10 cellular contexts compared by ENCODE assay signal in the genomic region with DNA sequence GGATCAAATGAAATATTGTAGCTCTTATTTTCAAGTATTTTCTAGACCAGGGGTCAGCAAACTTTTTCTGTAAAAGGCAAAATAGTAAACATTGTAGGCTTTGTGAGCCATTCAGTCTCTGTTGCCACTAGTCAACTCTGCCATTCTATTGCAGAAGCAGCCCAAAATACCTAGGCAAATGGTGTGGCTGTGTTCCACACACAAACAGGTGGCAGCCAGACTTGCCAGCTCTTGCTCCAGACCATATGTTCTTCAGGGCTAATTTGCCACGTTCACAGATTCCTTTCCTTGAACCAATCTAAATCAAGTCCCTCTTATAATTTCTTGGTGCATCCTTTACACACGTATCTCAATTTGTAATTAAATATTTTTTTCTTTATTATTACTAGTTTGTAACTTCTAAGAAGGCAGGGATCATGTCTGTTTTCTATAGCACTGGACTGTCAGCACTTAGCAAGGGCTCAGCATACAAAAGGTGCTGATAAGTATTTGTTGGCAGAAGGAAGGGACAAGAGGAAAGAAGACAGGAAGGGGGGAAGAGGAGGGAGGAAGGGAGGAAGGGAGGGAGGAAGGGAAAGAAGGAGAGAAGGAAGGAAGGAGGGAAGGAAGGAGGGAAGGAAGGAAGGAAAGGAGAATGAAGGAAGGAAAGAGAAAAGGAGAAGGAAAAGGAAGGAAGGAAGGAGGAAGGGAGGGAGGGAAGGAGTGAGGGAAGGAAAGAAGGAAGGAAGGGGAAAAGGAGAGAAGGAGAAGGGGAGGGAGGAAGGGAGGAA.
DNase-seq lines count a peak whose midpoint lies in the region; ATAC-seq, FAIRE-seq and TF ChIP-seq lines count a peak whose summit lies in the region.
"Had no signal": no experiment of that assay in that cellular context is flagged by ENCODE, and none has a peak within 500 bp of the region (broad histone marks: within the 10 kb centered on the region; RNA-seq: fewer than 3 reads in every experiment).

No MANE protein-coding gene starts in this region.

- ATAC-seq in GM21390 (IDR thresholded peaks at IDR 0.05; ENCODE audit: unreplicated experiment) (peak; percentile 68), HG03432 (IDR thresholded peaks at IDR 0.05; ENCODE audit: unreplicated experiment) (peak; percentile 78), GM18505 (IDR thresholded peaks at IDR 0.05; ENCODE audit: unreplicated experiment) (no peak)
- no peak for ATAC-seq in activated T-helper 17 cell treated with anti-CD3 and anti-CD28 coated beads, Interleukin-2, amount 50 U/mL, for 72 hours (replicated peaks)

- H3K36me3 Mint-ChIP-seq in endothelial cell (ENCODE audit: low read depth, unreplicated experiment) = no peaks in the 10 kb centered on the region
- peaks cover 18% of the 10 kb centered on the region for H3K36me3 Mint-ChIP-seq in activated T-helper 17 cell treated with anti-CD3 and anti-CD28 coated beads, Interleukin-2, amount 50 U/mL, for 72 hours (ENCODE audit: low read depth)

- FAIRE-seq in GM12892 (lab: Jason Lieb, UNC) = peak; percentile 78

- H3K4me1 Mint-ChIP-seq in endothelial cell (ENCODE audit: unreplicated experiment) = peaks cover 19% of the 10 kb centered on the region
- peaks cover 10% of the 10 kb centered on the region for H3K4me1 Mint-ChIP-seq in activated T-helper 17 cell treated with anti-CD3 and anti-CD28 coated beads, Interleukin-2, amount 50 U/mL, for 72 hours

- H3K4me3 Mint-ChIP-seq in endothelial cell (ENCODE audit: unreplicated experiment) = no peak overlapping the region
- no peak overlapping the region for H3K4me3 Mint-ChIP-seq in activated T-helper 17 cell treated with anti-CD3 and anti-CD28 coated beads, Interleukin-2, amount 50 U/mL, for 72 hours

- H3K27me3 Mint-ChIP-seq in endothelial cell (ENCODE audit: unreplicated experiment) = peaks cover 3% of the 10 kb centered on the region
- no peaks in the 10 kb centered on the region for H3K27me3 Mint-ChIP-seq in activated T-helper 17 cell treated with anti-CD3 and anti-CD28 coated beads, Interleukin-2, amount 50 U/mL, for 72 hours

- TF ChIP-seq CTCF in endothelial cell (IDR thresholded peaks at IDR 0.05; ENCODE audit: unreplicated experiment) = no peak

- DNase-seq in GM12892 (ENCODE audit: insufficient read length) (no peak), endothelial cell (ENCODE audit: low spot score) (no peak), NCI-H2107 (lab: John Stamatoyannopoulos, UW) (no peak), NCI-H1105 (lab: John Stamatoyannopoulos, UW) (no peak)
- DNase-seq: amniotic stem cell, midbrain had no signal

- no peak for TF ChIP-seq POLR2A in GM12892 (IDR thresholded peaks at IDR 0.05; ENCODE audit: low read depth, low read length)
- no peak for TF ChIP-seq POLR2A in GM18505 (IDR thresholded peaks at IDR 0.05; ENCODE audit: borderline replicate concordance, extremely low read depth, insufficient read depth, insufficient read length)

- no peaks in the 10 kb centered on the region for H3K9me3 Mint-ChIP-seq in endothelial cell (ENCODE audit: unreplicated experiment)
- H3K9me3 Mint-ChIP-seq in activated T-helper 17 cell treated with anti-CD3 and anti-CD28 coated beads, Interleukin-2, amount 50 U/mL, for 72 hours = peaks cover 3% of the 10 kb centered on the region

- H3K27ac Mint-ChIP-seq in endothelial cell (ENCODE audit: unreplicated experiment) = peak overlapping the region; percentile 21
- H3K27ac Mint-ChIP-seq in activated T-helper 17 cell treated with anti-CD3 and anti-CD28 coated beads, Interleukin-2, amount 50 U/mL, for 72 hours = no peak overlapping the region

Comparison
In these comparisons a context has a peak if more than half of its experiments do, and no peak if none do; other contexts are left out.
1. ATAC-seq: peak in GM21390 (single experiment) and HG03432 (single experiment); none in GM18505 (single experiment) and activated T-helper 17 cell treated with anti-CD3 and anti-CD28 coated beads, Interleukin-2, amount 50 U/mL, for 72 hours (single experiment).